ENCODE assay signal across 1 cellular context in the genomic region with DNA sequence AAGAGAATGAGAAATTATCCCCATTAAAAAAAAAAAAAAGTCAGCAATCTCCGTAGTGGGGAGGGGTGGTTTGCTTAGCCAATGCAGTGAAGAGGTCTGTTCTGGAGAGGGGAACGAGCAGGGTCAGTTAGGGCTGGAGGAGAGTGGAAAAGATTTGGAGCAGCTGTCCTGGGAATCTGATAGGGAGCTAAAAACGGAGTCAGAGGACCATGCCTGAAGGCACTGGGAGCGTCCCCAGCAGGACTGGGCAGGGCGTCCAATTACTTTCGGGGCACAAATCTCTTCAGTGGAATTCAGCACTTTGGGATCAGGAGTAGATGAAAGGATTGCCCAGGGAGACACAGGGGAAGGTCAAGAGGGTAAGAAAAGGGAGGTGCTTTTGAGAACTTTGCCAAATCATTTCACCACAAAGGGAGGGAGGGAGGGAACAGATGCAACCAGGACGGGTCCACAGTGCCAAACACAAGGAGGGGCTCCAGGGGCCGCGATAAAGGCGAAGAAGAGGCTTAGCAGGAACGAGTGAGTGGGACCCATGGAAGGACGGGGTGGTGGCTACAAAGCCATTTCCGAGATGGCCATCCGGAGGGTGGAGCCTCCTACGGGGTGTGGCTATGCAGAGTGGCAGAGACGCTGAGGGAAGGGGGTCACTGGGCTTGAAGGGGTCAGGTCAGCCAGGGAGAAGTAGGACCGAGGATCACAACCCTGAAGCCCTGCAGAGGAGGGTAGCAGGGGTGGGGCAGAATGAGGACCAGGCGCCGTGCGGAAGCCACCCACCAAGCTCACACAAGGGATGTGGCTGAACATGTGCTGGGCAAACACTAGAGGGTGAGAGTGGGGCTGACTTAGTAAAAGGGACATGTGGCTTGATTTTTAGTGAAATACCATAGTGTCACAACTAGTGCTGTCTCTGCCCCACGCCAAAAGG.
TF ChIP-seq lines count a peak whose summit lies in the region.

No MANE protein-coding gene starts in this region.

TF ChIP-seq in HCT116, 20 proteins besides CTCF, POLR2A, EP300 and RAD21 (continued from another document):
- TF ChIP-seq POLR2AphosphoS5 (IDR thresholded peaks at IDR 0.05; ENCODE audit: low read depth, low read length) = no peak
- TF ChIP-seq ELF1 (IDR thresholded peaks at IDR 0.05; ENCODE audit: borderline replicate concordance, low read depth) = no peak
- no peak for TF ChIP-seq EZH2phosphoT487 (IDR thresholded peaks at IDR 0.05; ENCODE audit: borderline replicate concordance)
- TF ChIP-seq JUND (IDR thresholded peaks at IDR 0.05) = no peak
- no peak for TF ChIP-seq SIN3A (IDR thresholded peaks at IDR 0.05; ENCODE audit: low read depth)
- no peak for TF ChIP-seq SRF (IDR thresholded peaks at IDR 0.05; ENCODE audit: low read depth)
- TF ChIP-seq EZH2 (IDR thresholded peaks at IDR 0.05) = no peak
- no peak for TF ChIP-seq SP1 (IDR thresholded peaks at IDR 0.05; ENCODE audit: low read depth)
- TF ChIP-seq YY1 (IDR thresholded peaks at IDR 0.05; ENCODE audit: extremely low read depth, insufficient replicate concordance, low read depth, low read length) = no peak
- TF ChIP-seq, protein P1, sequence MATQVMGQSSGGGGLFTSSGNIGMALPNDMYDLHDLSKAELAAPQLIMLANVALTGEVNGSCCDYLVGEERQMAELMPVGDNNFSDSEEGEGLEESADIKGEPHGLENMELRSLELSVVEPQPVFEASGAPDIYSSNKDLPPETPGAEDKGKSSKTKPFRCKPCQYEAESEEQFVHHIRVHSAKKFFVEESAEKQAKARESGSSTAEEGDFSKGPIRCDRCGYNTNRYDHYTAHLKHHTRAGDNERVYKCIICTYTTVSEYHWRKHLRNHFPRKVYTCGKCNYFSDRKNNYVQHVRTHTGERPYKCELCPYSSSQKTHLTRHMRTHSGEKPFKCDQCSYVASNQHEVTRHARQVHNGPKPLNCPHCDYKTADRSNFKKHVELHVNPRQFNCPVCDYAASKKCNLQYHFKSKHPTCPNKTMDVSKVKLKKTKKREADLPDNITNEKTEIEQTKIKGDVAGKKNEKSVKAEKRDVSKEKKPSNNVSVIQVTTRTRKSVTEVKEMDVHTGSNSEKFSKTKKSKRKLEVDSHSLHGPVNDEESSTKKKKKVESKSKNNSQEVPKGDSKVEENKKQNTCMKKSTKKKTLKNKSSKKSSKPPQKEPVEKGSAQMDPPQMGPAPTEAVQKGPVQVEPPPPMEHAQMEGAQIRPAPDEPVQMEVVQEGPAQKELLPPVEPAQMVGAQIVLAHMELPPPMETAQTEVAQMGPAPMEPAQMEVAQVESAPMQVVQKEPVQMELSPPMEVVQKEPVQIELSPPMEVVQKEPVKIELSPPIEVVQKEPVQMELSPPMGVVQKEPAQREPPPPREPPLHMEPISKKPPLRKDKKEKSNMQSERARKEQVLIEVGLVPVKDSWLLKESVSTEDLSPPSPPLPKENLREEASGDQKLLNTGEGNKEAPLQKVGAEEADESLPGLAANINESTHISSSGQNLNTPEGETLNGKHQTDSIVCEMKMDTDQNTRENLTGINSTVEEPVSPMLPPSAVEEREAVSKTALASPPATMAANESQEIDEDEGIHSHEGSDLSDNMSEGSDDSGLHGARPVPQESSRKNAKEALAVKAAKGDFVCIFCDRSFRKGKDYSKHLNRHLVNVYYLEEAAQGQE (IDR thresholded peaks at IDR 0.05; ENCODE audit: low read depth) = no peak
- TF ChIP-seq ZNF274 (IDR thresholded peaks at IDR 0.05; ENCODE audit: low read depth, low read length) = no peak
- no peak for TF ChIP-seq CEBPB (IDR thresholded peaks at IDR 0.05; ENCODE audit: low read depth)
